Comparison of ENCODE assay signal across 29 cellular contexts in genomic region chr2:28045676-28046351, GRCh38.
"Had no signal": no experiment of that assay in that cellular context is flagged by ENCODE, and none has a peak within 500 bp of the region (broad histone marks: within the 10 kb centered on the region; RNA-seq: fewer than 3 reads in every experiment).

No MANE protein-coding gene starts in this region.

- H3K27me3 Mint-ChIP-seq: activated CD4-positive, alpha-beta T cell treated with anti-CD3 and anti-CD28 coated beads, Interleukin-2, amount 10 ng/mL, durations not matched to agents 24 days and 14 days; activated CD8-positive, alpha-beta T cell treated with anti-CD3 and anti-CD28 coated beads for 36 hours; activated naive CD4-positive, alpha-beta T cell treated with anti-CD3 and anti-CD28 coated beads, Interleukin-2, amount 50 U/mL, for 24 hours; activated naive CD8-positive, alpha-beta T cell treated with anti-CD3 and anti-CD28 coated beads, Interleukin-2, amount 10 ng/mL, durations not matched to agents 7 days and 5 days; activated T-helper 17 cell treated with anti-CD3 and anti-CD28 coated beads, Interleukin-2, amount 50 U/mL, for 72 hours had no signal

- H3K4me1 Mint-ChIP-seq: activated naive CD4-positive, alpha-beta T cell treated with anti-CD3 and anti-CD28 coated beads, Interleukin-2, amount 50 U/mL, for 24 hours had no signal

- DNase-seq: activated CD4-positive, alpha-beta T cell treated with anti-CD3 and anti-CD28 coated beads, Interleukin-2, amount 10 ng/mL, durations not matched to agents 24 days and 14 days; activated CD4-positive, alpha-beta T cell treated with anti-CD3 and anti-CD28 coated beads, Interleukin-2, amount 50 U/mL, for 4 hours; activated CD8-positive, alpha-beta T cell treated with anti-CD3 and anti-CD28 coated beads for 36 hours; activated effector memory CD4-positive, alpha-beta T cell treated with anti-CD3 and anti-CD28 coated beads, Interleukin-2, amount 50 U/mL, for 16 hours; activated naive CD4-positive, alpha-beta T cell; activated naive CD8-positive, alpha-beta T cell treated with anti-CD3 and anti-CD28 coated beads, Interleukin-2, amount 10 ng/mL, durations not matched to agents 7 days and 5 days; activated T-cell treated with anti-CD3 and anti-CD28 coated beads, Interleukin-2, amount 50 U/mL, for 1 hour; activated T-cell treated with anti-CD3 and anti-CD28 coated beads, Interleukin-2, amount 50 U/mL, for 72 hours; amygdala; central memory CD4-positive, alpha-beta T cell; Karpas-422; KBM-7; MM.1S; NCI-H1092; NCI-H1436 treated with DMSO at 0.1 percent for 48 hours; NCI-H1694 treated with DMSO at 0.1 percent for 48 hours; NCI-H2029; NCI-H510A; NCI-H526; NCI-H748 treated with DMSO at 0.1 percent for 48 hours; NK-92 treated with Interleukin-12 subunit alpha and Interleukin-12 subunit beta, amount 100 ng/mL, for 24 hours; SHP77 treated with DMSO at 0.1 percent for 48 hours; SK-N-SH had no signal

- H3K4me3 ChIP-seq: ascending aorta, SJSA1 had no signal

- H3K27me3 ChIP-seq: ascending aorta, SJSA1 had no signal

- H3K9ac ChIP-seq: SK-N-SH had no signal

- H3K9me3 Mint-ChIP-seq: activated CD8-positive, alpha-beta T cell treated with anti-CD3 and anti-CD28 coated beads for 36 hours; activated naive CD4-positive, alpha-beta T cell treated with anti-CD3 and anti-CD28 coated beads, Interleukin-2, amount 50 U/mL, for 24 hours; activated naive CD8-positive, alpha-beta T cell treated with anti-CD3 and anti-CD28 coated beads, Interleukin-2, amount 10 ng/mL, durations not matched to agents 7 days and 5 days; activated T-cell treated with anti-CD3 and anti-CD28 coated beads, Interleukin-2, amount 50 U/mL, for 72 hours; activated T-helper 17 cell treated with anti-CD3 and anti-CD28 coated beads, Interleukin-2, amount 50 U/mL, for 72 hours; T-helper 1 cell treated with Interleukin-12 subunit alpha and Interleukin-12 subunit beta and Interleukin-4 antibody, amounts not matched to agents 30 μg/mL and 1 μg/mL, for 36 hours; T-helper 2 cell treated with Interferon-gamma antibody and Interleukin-4, amounts not matched to agents 5 μg/mL and 100 μg/mL, for 36 hours had no signal

- H3K27ac Mint-ChIP-seq: activated CD4-positive, alpha-beta T cell treated with anti-CD3 and anti-CD28 coated beads, Interleukin-2, amount 10 ng/mL, durations not matched to agents 24 days and 14 days; activated CD8-positive, alpha-beta T cell treated with anti-CD3 and anti-CD28 coated beads for 36 hours; activated naive CD4-positive, alpha-beta T cell treated with anti-CD3 and anti-CD28 coated beads, Interleukin-2, amount 50 U/mL, for 24 hours; activated naive CD8-positive, alpha-beta T cell treated with anti-CD3 and anti-CD28 coated beads, Interleukin-2, amount 10 ng/mL, durations not matched to agents 7 days and 5 days; activated T-cell treated with anti-CD3 and anti-CD28 coated beads, Interleukin-2, amount 50 U/mL, for 72 hours; activated T-helper 17 cell treated with anti-CD3 and anti-CD28 coated beads, Interleukin-2, amount 50 U/mL, for 72 hours; T-helper 1 cell treated with Interleukin-12 subunit alpha and Interleukin-12 subunit beta and Interleukin-4 antibody, amounts not matched to agents 30 μg/mL and 1 μg/mL, for 36 hours; T-helper 2 cell treated with Interferon-gamma antibody and Interleukin-4, amounts not matched to agents 5 μg/mL and 100 μg/mL, for 36 hours had no signal

- H3K27ac ChIP-seq: ascending aorta, SJSA1 had no signal

- H3K9me2 ChIP-seq: SK-N-SH had no signal

- H3K4me3 Mint-ChIP-seq: activated CD4-positive, alpha-beta T cell treated with anti-CD3 and anti-CD28 coated beads, Interleukin-2, amount 10 ng/mL, durations not matched to agents 24 days and 14 days; activated CD8-positive, alpha-beta T cell treated with anti-CD3 and anti-CD28 coated beads for 36 hours; activated naive CD4-positive, alpha-beta T cell treated with anti-CD3 and anti-CD28 coated beads, Interleukin-2, amount 50 U/mL, for 24 hours; activated naive CD8-positive, alpha-beta T cell treated with anti-CD3 and anti-CD28 coated beads, Interleukin-2, amount 10 ng/mL, durations not matched to agents 7 days and 5 days; activated T-cell treated with anti-CD3 and anti-CD28 coated beads, Interleukin-2, amount 50 U/mL, for 72 hours; activated T-helper 17 cell treated with anti-CD3 and anti-CD28 coated beads, Interleukin-2, amount 50 U/mL, for 72 hours; T-helper 1 cell treated with Interleukin-12 subunit alpha and Interleukin-12 subunit beta and Interleukin-4 antibody, amounts not matched to agents 30 μg/mL and 1 μg/mL, for 36 hours; T-helper 2 cell treated with Interferon-gamma antibody and Interleukin-4, amounts not matched to agents 5 μg/mL and 100 μg/mL, for 36 hours had no signal

- H3K9me3 ChIP-seq: ascending aorta, SJSA1, SK-N-SH had no signal

- H3K36me3 ChIP-seq: ascending aorta, SJSA1 had no signal

- H3K4me2 ChIP-seq: SK-N-SH had no signal
